8 cellular contexts compared by ENCODE assay signal in the genomic region with DNA sequence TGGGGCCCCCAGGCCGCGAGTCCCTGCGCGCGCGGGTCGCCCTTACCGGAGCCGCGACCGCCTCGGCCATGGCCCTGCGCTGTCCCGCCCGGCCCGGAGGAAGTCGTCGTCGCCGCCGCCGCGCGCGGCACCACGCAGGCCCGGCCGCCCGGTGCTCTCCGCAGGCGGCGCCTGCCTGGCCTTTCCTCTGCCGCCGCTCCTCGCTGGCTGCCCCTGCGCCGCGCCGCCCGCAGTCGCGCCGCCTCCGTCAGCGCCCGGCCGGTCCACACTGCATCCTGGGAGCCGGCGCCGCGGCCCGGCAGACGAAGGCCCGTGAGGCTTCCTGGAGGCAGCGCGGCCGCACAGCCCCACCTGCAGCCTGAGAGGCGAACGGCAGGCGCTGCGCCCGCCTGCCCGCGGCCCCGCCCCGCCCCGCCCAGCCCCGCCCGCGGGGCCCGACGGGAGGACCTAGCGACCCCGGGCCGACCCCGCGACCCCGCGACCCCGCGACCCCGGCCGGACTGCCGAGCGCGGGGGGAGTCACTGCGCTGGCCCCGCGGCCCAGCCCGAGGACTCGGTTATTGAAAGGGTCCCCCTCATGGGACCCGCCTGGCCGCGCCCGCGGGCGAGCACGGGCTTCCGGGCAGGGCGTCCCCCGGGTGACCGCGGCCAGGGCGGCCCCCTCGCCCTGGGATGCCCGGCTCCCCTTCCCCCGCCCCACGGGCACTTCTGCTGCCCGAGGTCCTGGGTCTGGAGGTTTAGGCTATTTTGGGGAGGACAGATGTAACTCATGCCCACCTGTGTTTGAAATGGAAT. TPM values are rescaled to one million over a fixed set of nuclear protein-coding genes. Genes with fewer than 3 reads are reported as not detected.
A peak's percentile ranks its signal among the peaks of the same experiment; 100 is the strongest.
DNase-seq lines count a peak whose midpoint lies in the region; ATAC-seq, FAIRE-seq and TF ChIP-seq lines count a peak whose summit lies in the region.

A gene (minus strand): TSS at position 343 of the 795 bp plus-strand sequence. CDS start 273 bp downstream, at position 70.

- peak within 1 kb of the TSS; percentile 66 for H3K4me3 ChIP-seq in fibroblast of mammary gland (ENCODE audit: control insufficient read depth, low read depth, low read length)

- intact Hi-C loops in activated T-helper 1 cell treated with anti-CD3 and anti-CD28 coated beads, Interleukin-12 subunit alpha, Interleukin-12 subunit beta, Interleukin-2, Interleukin-4 antibody, amounts not matched to agents 30 ng/mL and 10 ng/mL and 1 ng/mL, durations not matched to agents 14 hours and 24 hours and 36 hours (cut with micrococcal nuclease), result loop anchor here (1.0 to 10.0 kb wide), 14 partner anchors 37 to 510 kb away; a partner anchor contains a TSS
- intact Hi-C loops in natural killer cell (cut with micrococcal nuclease), result loop anchor here (1.0 to 2.0 kb wide), 4 partner anchors 37 to 259 kb away; a partner anchor contains a TSS

- peak; percentile 56 for DNase-seq in DMS153 (lab: John Stamatoyannopoulos, UW)
- peak in 72 of 76 experiments; percentile 9 to 84 (median 67) for DNase-seq in HUDEP-2 (lab: John Stamatoyannopoulos, UW; ENCODE audit: unreplicated experiment in 76 of 76)
- peak; percentile 70 for DNase-seq in RCC 7860 (ENCODE audit: low spot score)
- DNase-seq in activated T-helper 1 cell treated with anti-CD3 and anti-CD28 coated beads, Interleukin-12 subunit alpha, Interleukin-12 subunit beta, Interleukin-2, Interleukin-4 antibody, amounts not matched to agents 30 ng/mL and 10 ng/mL and 1 ng/mL, durations not matched to agents 14 hours and 24 hours and 36 hours (ENCODE audit: low spot score), result peak; percentile 78
- DNase-seq in fibroblast of mammary gland (ENCODE audit: low read depth), result peak; percentile 75
- peak; percentile 79 for DNase-seq in natural killer cell
- peak; percentile 52 to 78 (median 74) for DNase-seq in stimulated activated naive CD4-positive, alpha-beta T cell (lab: John Stamatoyannopoulos, UW)

- no peaks in the 10 kb centered on the region for H3K27me3 Mint-ChIP-seq in activated T-helper 1 cell treated with anti-CD3 and anti-CD28 coated beads, Interleukin-12 subunit alpha, Interleukin-12 subunit beta, Interleukin-2, Interleukin-4 antibody, amounts not matched to agents 30 ng/mL and 10 ng/mL and 1 ng/mL, durations not matched to agents 14 hours and 24 hours and 36 hours (ENCODE audit: insufficient read depth)
- peaks cover 0 to 2% of the 10 kb centered on the region in 2 donors for H3K27me3 Mint-ChIP-seq in natural killer cell (ENCODE audit: low read depth in 2 of 2)

- peak within 1 kb of the TSS; percentile 99 for H3K4me3 Mint-ChIP-seq in activated T-helper 1 cell treated with anti-CD3 and anti-CD28 coated beads, Interleukin-12 subunit alpha, Interleukin-12 subunit beta, Interleukin-2, Interleukin-4 antibody, amounts not matched to agents 30 ng/mL and 10 ng/mL and 1 ng/mL, durations not matched to agents 14 hours and 24 hours and 36 hours
- peak within 1 kb of the TSS; percentile 95 for H3K4me3 Mint-ChIP-seq in natural killer cell

- H3K4me1 Mint-ChIP-seq in activated T-helper 1 cell treated with anti-CD3 and anti-CD28 coated beads, Interleukin-12 subunit alpha, Interleukin-12 subunit beta, Interleukin-2, Interleukin-4 antibody, amounts not matched to agents 30 ng/mL and 10 ng/mL and 1 ng/mL, durations not matched to agents 14 hours and 24 hours and 36 hours (ENCODE audit: low read depth), result peaks cover 43% of the 10 kb centered on the region
- peaks cover 36% of the 10 kb centered on the region in 2 donors for H3K4me1 Mint-ChIP-seq in natural killer cell

- TF ChIP-seq CTCF in fibroblast of mammary gland (conservative IDR thresholded peaks at IDR 0.05; ENCODE audit: control insufficient read depth, insufficient read depth, low read depth, low read length) (peak; percentile 36), natural killer cell (IDR thresholded peaks at IDR 0.05) (peak; percentile 17)

- H3K9me3 Mint-ChIP-seq in activated T-helper 1 cell treated with anti-CD3 and anti-CD28 coated beads, Interleukin-12 subunit alpha, Interleukin-12 subunit beta, Interleukin-2, Interleukin-4 antibody, amounts not matched to agents 30 ng/mL and 10 ng/mL and 1 ng/mL, durations not matched to agents 14 hours and 24 hours and 36 hours, result no peaks in the 10 kb centered on the region
- H3K9me3 Mint-ChIP-seq in natural killer cell, result no peaks in the 10 kb centered on the region

- H3K27ac Mint-ChIP-seq in activated T-helper 1 cell treated with anti-CD3 and anti-CD28 coated beads, Interleukin-12 subunit alpha, Interleukin-12 subunit beta, Interleukin-2, Interleukin-4 antibody, amounts not matched to agents 30 ng/mL and 10 ng/mL and 1 ng/mL, durations not matched to agents 14 hours and 24 hours and 36 hours, result peak within 1 kb of the TSS; percentile 96
- peak within 1 kb of the TSS; percentile 85 to 94 for H3K27ac Mint-ChIP-seq in natural killer cell

- H3K36me3 Mint-ChIP-seq in activated T-helper 1 cell treated with anti-CD3 and anti-CD28 coated beads, Interleukin-12 subunit alpha, Interleukin-12 subunit beta, Interleukin-2, Interleukin-4 antibody, amounts not matched to agents 30 ng/mL and 10 ng/mL and 1 ng/mL, durations not matched to agents 14 hours and 24 hours and 36 hours (ENCODE audit: low read depth), result peaks cover 16% of the 10 kb centered on the region
- H3K36me3 Mint-ChIP-seq in natural killer cell, result no peaks in the 10 kb centered on the region

- FAIRE-seq in RCC 7860 (lab: Jason Lieb, UNC), result no peak

- ATAC-seq in GM21381 (IDR thresholded peaks at IDR 0.05; ENCODE audit: unreplicated experiment) (peak; percentile 96), natural killer cell (peak; percentile 92 to 96 (median 93))

RNA-seq across cellular contexts. Expression of the gene that starts here (rescaled TPM):
- 27.7 and 28.1 TPM in 2 replicates for total RNA-seq in activated T-helper 1 cell treated with anti-CD3 and anti-CD28 coated beads, Interleukin-12 subunit alpha, Interleukin-12 subunit beta, Interleukin-2, Interleukin-4 antibody, amounts not matched to agents 30 ng/mL and 10 ng/mL and 1 ng/mL, durations not matched to agents 14 hours and 24 hours and 36 hours
- 10 to 100 TPM; 41.4 to 48.6 (median 47.3) TPM for total RNA-seq in natural killer cell

Comparison
In these comparisons a context has a peak if more than half of its experiments do, and no peak if none do; other contexts are left out.
1. Peak in every context shown above with its lines: DNase-seq, ATAC-seq and H3K4me3 ChIP-seq.